10 cellular contexts compared by ENCODE assay signal in genomic region chr10:4353964-4354363, GRCh38.
DNase-seq lines count a peak whose midpoint lies in the region; ATAC-seq and TF ChIP-seq lines count a peak whose summit lies in the region.
"Had no signal": no experiment of that assay in that cellular context is flagged by ENCODE, and none has a peak within 500 bp of the region (broad histone marks: within the 10 kb centered on the region; RNA-seq: fewer than 3 reads in every experiment).

No MANE protein-coding gene starts in this region.

- H3K27ac ChIP-seq in uterus (peak overlapping the region; percentile 41 to 59), right atrium auricular region (peak overlapping the region in 1 of 2 donors; percentile 42)
- H3K27ac ChIP-seq: WERI-Rb-1 had no signal

- H3K4me3 Mint-ChIP-seq in natural killer cell treated with Interleukin-12 subunit alpha and Interleukin-12 subunit beta and Interleukin-15 and Interleukin-18, amount 100 ng/mL, for 72 hours: no peak overlapping the region
- H3K4me3 Mint-ChIP-seq: activated naive CD4-positive, alpha-beta T cell treated with anti-CD3 and anti-CD28 coated beads for 36 hours had no signal

- TF ChIP-seq CTCF in uterus (IDR thresholded peaks at IDR 0.05): no peak
- TF ChIP-seq CTCF in right atrium auricular region (IDR thresholded peaks at IDR 0.05): no peak

- H3K9me3 ChIP-seq in adipocyte (ENCODE audit: control insufficient read depth, low read length) (no peaks in the 10 kb centered on the region), uterus (no peaks in the 10 kb centered on the region), right atrium auricular region (no peaks in the 10 kb centered on the region)

- no peaks in the 10 kb centered on the region for H3K9me3 Mint-ChIP-seq in natural killer cell treated with Interleukin-12 subunit alpha and Interleukin-12 subunit beta and Interleukin-15 and Interleukin-18, amount 100 ng/mL, for 72 hours
- H3K9me3 Mint-ChIP-seq: activated naive CD4-positive, alpha-beta T cell treated with anti-CD3 and anti-CD28 coated beads for 36 hours had no signal

- no peak for DNase-seq in activated CD4-positive, CD25-positive, alpha-beta regulatory T cell (lab: John Stamatoyannopoulos, UW)
- DNase-seq in adipocyte (ENCODE audit: low read depth): peak; percentile 53
- peak; percentile 71 for DNase-seq in glomerular visceral epithelial cell (ENCODE audit: extremely low spot score)
- DNase-seq in uterus: no peak
- no peak for DNase-seq in right atrium auricular region (ENCODE audit: low spot score)
- DNase-seq in natural killer cell treated with Interleukin-12 subunit alpha and Interleukin-12 subunit beta and Interleukin-15 and Interleukin-18, amount 100 ng/mL, for 72 hours (ENCODE audit: low spot score): no peak
- DNase-seq: activated naive CD4-positive, alpha-beta T cell treated with anti-CD3 and anti-CD28 coated beads for 36 hours; WERI-Rb-1 had no signal

- H3K4me3 ChIP-seq in adipocyte (ENCODE audit: low read length) (no peak overlapping the region), uterus (no peak overlapping the region), right atrium auricular region (no peak overlapping the region)

- ATAC-seq in activated CD4-positive, CD25-positive, alpha-beta regulatory T cell treated with anti-CD3 and anti-CD28 coated beads, Interleukin-2, amount 50 U/mL, for 24 hours: peak; percentile 34
- ATAC-seq in HG02798 (IDR thresholded peaks at IDR 0.05; ENCODE audit: poor library complexity, unreplicated experiment): no peak
- no peak for ATAC-seq in natural killer cell treated with Interleukin-12 subunit alpha and Interleukin-12 subunit beta and Interleukin-15 and Interleukin-18, amount 100 ng/mL, for 72 hours

- H3K27ac Mint-ChIP-seq in natural killer cell treated with Interleukin-12 subunit alpha and Interleukin-12 subunit beta and Interleukin-15 and Interleukin-18, amount 100 ng/mL, for 72 hours: peak overlapping the region in 1 of 2 donors; percentile 5
- H3K27ac Mint-ChIP-seq: activated naive CD4-positive, alpha-beta T cell treated with anti-CD3 and anti-CD28 coated beads for 36 hours had no signal

- H3K4me1 Mint-ChIP-seq in natural killer cell treated with Interleukin-12 subunit alpha and Interleukin-12 subunit beta and Interleukin-15 and Interleukin-18, amount 100 ng/mL, for 72 hours (ENCODE audit: low read depth in 2 of 2): peaks cover 4 to 5% of the 10 kb centered on the region in 2 donors

- H3K4me1 ChIP-seq in adipocyte (ENCODE audit: control insufficient read depth, insufficient read depth, low read length): peaks cover 48% of the 10 kb centered on the region
- no peaks in the 10 kb centered on the region for H3K4me1 ChIP-seq in uterus
- H3K4me1 ChIP-seq in right atrium auricular region: peaks cover 0 to 27% of the 10 kb centered on the region in 2 donors

- intact Hi-C loops in uterus (cut with DNase I; ENCODE audit: low total_unique reads): no loop called here

- H3K9ac ChIP-seq in adipocyte (ENCODE audit: low read length): peak overlapping the region; percentile 68

- no peaks in the 10 kb centered on the region for H3K36me3 Mint-ChIP-seq in natural killer cell treated with Interleukin-12 subunit alpha and Interleukin-12 subunit beta and Interleukin-15 and Interleukin-18, amount 100 ng/mL, for 72 hours

- peaks cover 12 to 20% of the 10 kb centered on the region in 2 donors for H3K27me3 Mint-ChIP-seq in natural killer cell treated with Interleukin-12 subunit alpha and Interleukin-12 subunit beta and Interleukin-15 and Interleukin-18, amount 100 ng/mL, for 72 hours

- H3K27me3 ChIP-seq in adipocyte (replicated peaks; ENCODE audit: control insufficient read depth, insufficient read depth, low read length) (no peaks in the 10 kb centered on the region), uterus (no peaks in the 10 kb centered on the region), right atrium auricular region (no peaks in the 10 kb centered on the region)

- TF ChIP-seq POLR2A in uterus (IDR thresholded peaks at IDR 0.05): no peak

- no peaks in the 10 kb centered on the region for H3K36me3 ChIP-seq in adipocyte (ENCODE audit: control insufficient read depth, insufficient read depth, low read length, severe bottlenecking)
- no peaks in the 10 kb centered on the region for H3K36me3 ChIP-seq in uterus
- H3K36me3 ChIP-seq in right atrium auricular region: no peaks in the 10 kb centered on the region
- H3K36me3 ChIP-seq: WERI-Rb-1 had no signal

Comparison
In these comparisons a context has a peak if more than half of its experiments do, and no peak if none do; other contexts are left out.
1. ATAC-seq: peak in activated CD4-positive, CD25-positive, alpha-beta regulatory T cell treated with anti-CD3 and anti-CD28 coated beads, Interleukin-2, amount 50 U/mL, for 24 hours (2 of 2); none in HG02798 (single experiment) and natural killer cell treated with Interleukin-12 subunit alpha and Interleukin-12 subunit beta and Interleukin-15 and Interleukin-18, amount 100 ng/mL, for 72 hours (0 of 2).
2. DNase-seq: peak in adipocyte (single experiment) and glomerular visceral epithelial cell (single experiment); none in activated CD4-positive, CD25-positive, alpha-beta regulatory T cell (0 of 4), uterus (0 of 2), right atrium auricular region (single experiment) and natural killer cell treated with Interleukin-12 subunit alpha and Interleukin-12 subunit beta and Interleukin-15 and Interleukin-18, amount 100 ng/mL, for 72 hours (single experiment).